10 cellular contexts compared by ENCODE assay signal in the genomic region with DNA sequence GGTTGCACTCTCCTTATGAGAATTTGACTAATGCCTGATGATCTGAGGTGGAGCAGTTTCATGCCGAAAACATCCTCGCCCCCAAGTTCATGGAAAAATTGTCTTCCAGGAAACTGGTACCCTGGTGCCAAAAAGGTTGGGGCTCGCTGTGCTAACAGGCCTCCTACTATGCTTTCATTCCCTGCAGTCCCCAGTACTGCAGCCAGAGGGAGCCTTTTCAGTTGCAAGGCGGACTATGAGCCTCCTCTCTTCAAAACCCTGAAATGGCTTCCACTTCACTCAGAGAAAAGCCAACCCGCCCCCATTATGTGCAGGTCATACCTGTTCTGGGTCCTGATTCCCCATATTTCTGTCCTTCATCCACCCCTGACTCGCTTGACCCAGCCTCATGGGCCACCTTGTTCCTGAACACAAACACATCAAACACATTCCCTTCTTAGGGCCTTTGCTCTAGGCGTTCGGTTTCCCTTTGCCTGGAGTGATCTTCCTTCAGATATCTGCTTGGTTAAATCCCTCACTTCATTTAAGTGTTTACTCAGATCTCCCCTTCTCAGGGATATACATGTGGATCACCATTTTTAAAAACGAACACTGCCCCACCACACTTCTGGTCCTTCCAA.
DNase-seq lines count a peak whose midpoint lies in the region; ATAC-seq and TF ChIP-seq lines count a peak whose summit lies in the region.
"Had no signal": no experiment of that assay in that cellular context is flagged by ENCODE, and none has a peak within 500 bp of the region (broad histone marks: within the 10 kb centered on the region; RNA-seq: fewer than 3 reads in every experiment).

No MANE protein-coding gene starts in this region.

- no peaks in the 10 kb centered on the region for H3K36me3 Mint-ChIP-seq in activated naive CD8-positive, alpha-beta T cell treated with anti-CD3 and anti-CD28 coated beads for 36 hours
- H3K36me3 Mint-ChIP-seq in nephron progenitor cell (ENCODE audit: low read depth): peaks cover 6% of the 10 kb centered on the region

- H3K9me3 ChIP-seq in DND-41 (ENCODE audit: insufficient read depth, low read length, severe bottlenecking): peaks cover 3% of the 10 kb centered on the region

- H3K4me3 Mint-ChIP-seq in activated naive CD8-positive, alpha-beta T cell treated with anti-CD3 and anti-CD28 coated beads for 36 hours: no peak overlapping the region
- no peak overlapping the region for H3K4me3 Mint-ChIP-seq in nephron progenitor cell

- peak; percentile 30 for DNase-seq in DND-41
- DNase-seq in Jurkat, Clone E6-1 (ENCODE audit: low read depth, low spot score): peak; percentile 4
- DNase-seq in activated naive CD8-positive, alpha-beta T cell treated with anti-CD3 and anti-CD28 coated beads for 36 hours: peak; percentile 7
- DNase-seq in nephron progenitor cell: peak; percentile 19
- no peak for DNase-seq in caudate nucleus (lab: John Stamatoyannopoulos, UW)
- DNase-seq in cerebellar nuclear complex (lab: John Stamatoyannopoulos, UW): no peak
- no peak for DNase-seq in foreskin melanocyte
- DNase-seq in putamen (ENCODE audit: low spot score): no peak
- DNase-seq: activated gamma-delta T cell, NCI-H1694 treated with DMSO at 0.1 percent for 48 hours had no signal

- H3K36me3 ChIP-seq in DND-41 (ENCODE audit: insufficient read depth, low read length): no peaks in the 10 kb centered on the region

- no peaks in the 10 kb centered on the region for H3K4me1 ChIP-seq in DND-41 (ENCODE audit: insufficient read depth, low read length)

- no peak overlapping the region for H2AFZ ChIP-seq in DND-41 (ENCODE audit: low read depth, low read length)

- no peaks in the 10 kb centered on the region for H4K20me1 ChIP-seq in DND-41 (ENCODE audit: insufficient read depth, low read length)

- H3K4me1 Mint-ChIP-seq in activated naive CD8-positive, alpha-beta T cell treated with anti-CD3 and anti-CD28 coated beads for 36 hours: no peaks in the 10 kb centered on the region
- H3K4me1 Mint-ChIP-seq in nephron progenitor cell: peaks cover 23% of the 10 kb centered on the region

- no peak overlapping the region for H3K9ac ChIP-seq in DND-41 (ENCODE audit: low read depth, low read length)

- ATAC-seq in DND-41 (ENCODE audit: insufficient read depth, low read depth): peak; percentile 52; the same call in 2 of the 3 replicates

- H3K27ac ChIP-seq in DND-41 (ENCODE audit: low read length): no peak overlapping the region
- H3K27ac ChIP-seq in caudate nucleus (ENCODE audit: low read depth, low read length): no peak overlapping the region

- no peaks in the 10 kb centered on the region for H3K27me3 ChIP-seq in DND-41 (ENCODE audit: insufficient read depth, low read length, poor library complexity)

- H3K4me3 ChIP-seq in DND-41 (ENCODE audit: low read depth in 1 of 2, low read length in 2 of 2): no peak overlapping the region
- H3K4me3 ChIP-seq in Jurkat, Clone E6-1 (ENCODE audit: low read length): no peak overlapping the region

- H3K27me3 Mint-ChIP-seq in activated naive CD8-positive, alpha-beta T cell treated with anti-CD3 and anti-CD28 coated beads for 36 hours: peaks cover 8% of the 10 kb centered on the region
- H3K27me3 Mint-ChIP-seq in nephron progenitor cell (ENCODE audit: low read depth, poor library complexity): no peaks in the 10 kb centered on the region

- TF ChIP-seq CTCF in DND-41 (IDR thresholded peaks at IDR 0.05; ENCODE audit: borderline replicate concordance, extremely low read depth, low read length, poor library complexity, severe bottlenecking): peak; percentile 68
- TF ChIP-seq CTCF in nephron progenitor cell (IDR thresholded peaks at IDR 0.05): peak; percentile 12

- no peak overlapping the region for H3K4me2 ChIP-seq in DND-41 (ENCODE audit: insufficient read depth, low read length)

- H3K9me3 Mint-ChIP-seq in activated naive CD8-positive, alpha-beta T cell treated with anti-CD3 and anti-CD28 coated beads for 36 hours: peaks cover 12% of the 10 kb centered on the region
- H3K9me3 Mint-ChIP-seq in nephron progenitor cell: peaks cover 37% of the 10 kb centered on the region

- H3K79me2 ChIP-seq in DND-41 (ENCODE audit: insufficient read depth, low read length): no peaks in the 10 kb centered on the region

- H3K27ac Mint-ChIP-seq in activated naive CD8-positive, alpha-beta T cell treated with anti-CD3 and anti-CD28 coated beads for 36 hours: no peak overlapping the region
- no peak overlapping the region for H3K27ac Mint-ChIP-seq in nephron progenitor cell

Comparison
In these comparisons a context has a peak if more than half of its experiments do, and no peak if none do; other contexts are left out.
1. DNase-seq: peak in DND-41 (single experiment), Jurkat, Clone E6-1 (single experiment), activated naive CD8-positive, alpha-beta T cell treated with anti-CD3 and anti-CD28 coated beads for 36 hours (single experiment) and nephron progenitor cell (single experiment); none in caudate nucleus (0 of 61), cerebellar nuclear complex (0 of 2), foreskin melanocyte (single experiment) and putamen (single experiment).